In genomic region chr19:1962674-1963073, GRCh38 we compare ENCODE assay signal across 19 cellular contexts.
"Had no signal": no experiment of that assay in that cellular context is flagged by ENCODE, and none has a peak within 500 bp of the region (broad histone marks: within the 10 kb centered on the region; RNA-seq: fewer than 3 reads in every experiment).

No MANE protein-coding gene starts in this region.

- H3K9me3 ChIP-seq: colonic mucosa, esophagus squamous epithelium, neutrophil, sigmoid colon, testis, tibial nerve had no signal

- H3K4me1 ChIP-seq: colonic mucosa, esophagus squamous epithelium, foreskin keratinocyte, testis had no signal

- H3K27ac ChIP-seq: colonic mucosa, esophagus squamous epithelium, foreskin keratinocyte, hepatocyte, neutrophil, sigmoid colon, skin epidermis, testis, tibial nerve had no signal

- ATAC-seq: foreskin keratinocyte; naive thymus-derived CD4-positive, alpha-beta T cell; stimulated activated naive B cell treated with anti-CD40 and anti-IgM and Interleukin-4, amounts not matched to agents 10 μg/mL and 1 μg/mL and 100 μg/mL, for 72 hours; stimulated activated naive CD8-positive, alpha-beta T cell treated with anti-CD3 and anti-CD28 coated beads, Interleukin-15, amount 100 ng/mL, for 72 hours had no signal

- H3K4me3 ChIP-seq: colonic mucosa, esophagus squamous epithelium, hepatocyte, sigmoid colon, skin epidermis, testis, tibial nerve had no signal

- H3K27me3 Mint-ChIP-seq: naive thymus-derived CD4-positive, alpha-beta T cell; stimulated activated naive B cell treated with anti-CD40 and anti-IgM and Interleukin-4, amounts not matched to agents 10 μg/mL and 1 μg/mL and 100 μg/mL, for 72 hours; stimulated activated naive CD8-positive, alpha-beta T cell treated with anti-CD3 and anti-CD28 coated beads, Interleukin-15, amount 100 ng/mL, for 72 hours had no signal

- H3K27me3 ChIP-seq: colonic mucosa, esophagus squamous epithelium, foreskin keratinocyte, hepatocyte, neutrophil, sigmoid colon, testis, tibial nerve had no signal

- H3K9me3 Mint-ChIP-seq: naive thymus-derived CD4-positive, alpha-beta T cell; nephron progenitor cell; stimulated activated naive B cell treated with anti-CD40 and anti-IgM and Interleukin-4, amounts not matched to agents 10 μg/mL and 1 μg/mL and 100 μg/mL, for 72 hours; stimulated activated naive CD8-positive, alpha-beta T cell treated with anti-CD3 and anti-CD28 coated beads, Interleukin-15, amount 100 ng/mL, for 72 hours had no signal

- H3K36me3 ChIP-seq: colonic mucosa, sigmoid colon had no signal

- DNase-seq: colonic mucosa; dermis blood vessel endothelial cell; esophagus squamous epithelium; foreskin keratinocyte; head of caudate nucleus; kidney glomerular epithelial cell; naive thymus-derived CD4-positive, alpha-beta T cell; nephron progenitor cell; posterior cingulate gyrus; sigmoid colon; stimulated activated CD4-positive, alpha-beta T cell treated with anti-CD3 and anti-CD28 coated beads, Interleukin-2, amount 100 ng/mL, for 24 hours; stimulated activated CD4-positive, alpha-beta T cell treated with anti-CD3 and anti-CD28 coated beads, Interleukin-4, amount 100 ng/mL, for 4 hours; stimulated activated naive B cell treated with anti-CD40 and anti-IgM and Interleukin-4, amounts not matched to agents 10 μg/mL and 1 μg/mL and 100 μg/mL, for 72 hours; stimulated activated naive CD8-positive, alpha-beta T cell treated with anti-CD3 and anti-CD28 coated beads, Interleukin-15, amount 100 ng/mL, for 72 hours; testis had no signal

- H3K27ac Mint-ChIP-seq: nephron progenitor cell; stimulated activated naive B cell treated with anti-CD40 and anti-IgM and Interleukin-4, amounts not matched to agents 10 μg/mL and 1 μg/mL and 100 μg/mL, for 72 hours; stimulated activated naive CD8-positive, alpha-beta T cell treated with anti-CD3 and anti-CD28 coated beads, Interleukin-15, amount 100 ng/mL, for 72 hours had no signal

- H3K4me3 Mint-ChIP-seq: nephron progenitor cell; stimulated activated naive B cell treated with anti-CD40 and anti-IgM and Interleukin-4, amounts not matched to agents 10 μg/mL and 1 μg/mL and 100 μg/mL, for 72 hours; stimulated activated naive CD8-positive, alpha-beta T cell treated with anti-CD3 and anti-CD28 coated beads, Interleukin-15, amount 100 ng/mL, for 72 hours had no signal
